Comparison of ENCODE assay signal across 9 cellular contexts in the genomic region with DNA sequence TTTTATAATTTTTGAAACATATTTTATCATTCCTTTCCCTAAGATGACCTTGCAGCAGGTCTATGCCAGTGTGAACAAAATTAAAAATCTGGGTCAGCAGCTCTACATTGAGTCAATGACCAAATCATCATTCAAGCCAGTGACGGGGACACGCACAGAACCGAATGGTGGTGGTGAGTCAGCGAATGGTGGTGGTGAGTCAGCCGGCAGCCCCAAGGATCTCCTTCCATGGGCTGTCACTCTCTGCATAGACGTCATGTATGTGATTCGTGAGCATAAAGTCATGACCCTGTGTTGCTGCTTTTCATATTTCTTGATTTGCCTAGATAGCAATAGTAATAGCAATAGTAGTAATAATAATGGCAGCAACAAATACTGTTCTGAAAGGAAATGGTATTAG. TPM values are rescaled to one million over a fixed set of nuclear protein-coding genes. Genes with fewer than 3 reads are reported as not detected.
A peak's percentile ranks its signal among the peaks of the same experiment; 100 is the strongest.
DNase-seq lines count a peak whose midpoint lies in the region; ATAC-seq, FAIRE-seq and TF ChIP-seq lines count a peak whose summit lies in the region.
"Had no signal": no experiment of that assay in that cellular context is flagged by ENCODE, and none has a peak within 500 bp of the region (broad histone marks: within the 10 kb centered on the region; RNA-seq: fewer than 3 reads in every experiment).

No MANE protein-coding gene starts in this region.

- FAIRE-seq in keratinocyte (lab: Jason Lieb, UNC), result peak; percentile 48

- 3 to 5% methylated on average over 7 of the region's 7 CpGs for WGBS in GM23248 (ENCODE audit: low coverage in 1 of 2, low lambda C conversion rate in 2 of 2, missing lambda C conversion rate in 2 of 2), 2 experiments

- POLR2A ChIA-PET in A673 (lab: Charles Lee; ENCODE audit: low non-redundant PET), result no interaction called here
- POLR2A ChIA-PET in activated CD4-positive, alpha-beta memory T cell treated with anti-CD3 and anti-CD28 coated beads for 36 hours (lab: Charles Lee), result no interaction called here

- H2AFZ ChIP-seq in GM23248 (no peak overlapping the region), keratinocyte (ENCODE audit: control insufficient read depth, low read length) (no peak overlapping the region)

- H3K27ac ChIP-seq in A673 (ENCODE audit: low read depth, low read length, poor library complexity, severe bottlenecking) (no peak overlapping the region), GM23248 (no peak overlapping the region), keratinocyte (ENCODE audit: control insufficient read depth, insufficient read depth, low read length) (no peak overlapping the region), tibial artery (no peak overlapping the region)

- no peak for TF ChIP-seq CTCF in A673 (conservative IDR thresholded peaks at IDR 0.05; ENCODE audit: low read depth, low read length)
- TF ChIP-seq CTCF in keratinocyte (optimal IDR thresholded peaks at IDR 0.05 in 1 of 3, IDR thresholded peaks at IDR 0.05 in 1 of 3, conservative IDR thresholded peaks at IDR 0.05 in 1 of 3; ENCODE audit: extremely low read depth in 1 of 3, insufficient read depth in 2 of 3, low read length in 3 of 3), result no peak
- no peak for TF ChIP-seq CTCF in tibial artery (IDR thresholded peaks at IDR 0.05)

- BruUV-seq in A673 (replicated peaks; lab: Mats Ljungman, UMichigan), result no TSS peak

- H3K27me3 Mint-ChIP-seq in activated CD4-positive, alpha-beta memory T cell treated with anti-CD3 and anti-CD28 coated beads for 36 hours, result no peaks in the 10 kb centered on the region

- peaks cover 16% of the 10 kb centered on the region for H3K9me3 Mint-ChIP-seq in activated CD4-positive, alpha-beta memory T cell treated with anti-CD3 and anti-CD28 coated beads for 36 hours

- intact Hi-C loops in A673 (cut with micrococcal nuclease; ENCODE audit: unreplicated experiment), result no loop called here
- intact Hi-C loops in activated CD4-positive, alpha-beta memory T cell treated with anti-CD3 and anti-CD28 coated beads for 36 hours (cut with micrococcal nuclease), result loop anchor here (5.0 kb wide), 1 partner anchor 92 kb away; no protein-coding TSS in a partner anchor
- intact Hi-C loops in tibial artery (cut with DNase I; ENCODE audit: low total_unique reads), result no loop called here

- no peak overlapping the region for H3K9ac ChIP-seq in GM23248
- no peak overlapping the region for H3K9ac ChIP-seq in keratinocyte (ENCODE audit: control insufficient read depth, extremely low read depth, insufficient read depth, low read length)

- DNase-seq in A673 (ENCODE audit: low spot score) (peak; percentile 29), GM23248 (peak; percentile 96), keratinocyte (ENCODE audit: low read depth, low spot score) (peak; percentile 36), tibial artery (no peak), NCI-H82 (lab: John Stamatoyannopoulos, UW) (no peak)
- DNase-seq in activated CD4-positive, alpha-beta memory T cell treated with anti-CD3 and anti-CD28 coated beads for 36 hours, result peak; percentile 63
- DNase-seq: glutamatergic neuron had no signal

- H3K79me2 ChIP-seq in GM23248 (ENCODE audit: insufficient read depth), result no peaks in the 10 kb centered on the region
- no peaks in the 10 kb centered on the region for H3K79me2 ChIP-seq in keratinocyte (ENCODE audit: control insufficient read depth, insufficient read depth, low read length)

- H3K4me3 ChIP-seq in A673 (ENCODE audit: low read depth, low read length, poor library complexity, severe bottlenecking) (no peak overlapping the region), GM23248 (no peak overlapping the region), keratinocyte (ENCODE audit: control insufficient read depth in 2 of 3, extremely low read depth in 1 of 3, insufficient read depth in 2 of 3, low read depth in 1 of 3, low read length in 3 of 3) (no peak overlapping the region), tibial artery (no peak overlapping the region)

- no peaks in the 10 kb centered on the region for H3K9me2 ChIP-seq in GM23248 (ENCODE audit: insufficient read depth)

- H3K4me2 ChIP-seq in GM23248 (ENCODE audit: unreplicated experiment) (no peak overlapping the region), keratinocyte (ENCODE audit: control insufficient read depth, extremely low read depth, insufficient read depth, low read depth, low read length) (no peak overlapping the region)

- H3F3A ChIP-seq in GM23248 (ENCODE audit: insufficient read depth), result 0 out of 2 replicates have a peak, but pooled peaks cover 5% of the 10 kb centered on the region

- H3K4me1 Mint-ChIP-seq in activated CD4-positive, alpha-beta memory T cell treated with anti-CD3 and anti-CD28 coated beads for 36 hours (ENCODE audit: low read depth), result no peaks in the 10 kb centered on the region

- no peaks in the 10 kb centered on the region for H4K20me1 ChIP-seq in GM23248 (ENCODE audit: insufficient read depth)
- H4K20me1 ChIP-seq in keratinocyte (ENCODE audit: control insufficient read depth, extremely low read depth, insufficient read depth, low read length), result no peaks in the 10 kb centered on the region

- H3K4me1 ChIP-seq in A673 (ENCODE audit: insufficient read depth, low read length, poor library complexity, severe bottlenecking), result no peaks in the 10 kb centered on the region
- H3K4me1 ChIP-seq in GM23248 (ENCODE audit: insufficient read depth), result 0 out of 2 replicates have a peak, but pooled peaks cover 7% of the 10 kb centered on the region
- H3K4me1 ChIP-seq in keratinocyte (ENCODE audit: control insufficient read depth, extremely low read depth, insufficient read depth, low read length), result peaks cover 5% of the 10 kb centered on the region
- H3K4me1 ChIP-seq in tibial artery, result no peaks in the 10 kb centered on the region

- H3K9me3 ChIP-seq in A673 (ENCODE audit: low read depth, low read length, poor library complexity, severe bottlenecking), result peaks cover 18% of the 10 kb centered on the region
- H3K9me3 ChIP-seq in GM23248 (ENCODE audit: low read depth), result no peaks in the 10 kb centered on the region
- peaks cover 2% of the 10 kb centered on the region for H3K9me3 ChIP-seq in keratinocyte (ENCODE audit: control insufficient read depth, low read depth, low read length)
- peaks cover 0 to 9% (median 0%) of the 10 kb centered on the region in 3 donors for H3K9me3 ChIP-seq in tibial artery

- dilution Hi-C loops in keratinocyte (cut with MboI; ENCODE audit: extremely low pct_ligation_motif_present, low sequenced_read_pairs), result no loop called here

- no peak overlapping the region for H3K4me3 Mint-ChIP-seq in activated CD4-positive, alpha-beta memory T cell treated with anti-CD3 and anti-CD28 coated beads for 36 hours

- CTCF ChIA-PET in A673 (lab: Charles Lee), result no interaction called here
- CTCF ChIA-PET in activated CD4-positive, alpha-beta memory T cell treated with anti-CD3 and anti-CD28 coated beads for 36 hours (lab: Charles Lee), result interaction anchor here (1.1 kb wide), 1 partner anchor 33 kb away, joined by 3 read pairs; no protein-coding TSS in a partner anchor

- no peak overlapping the region for H3K27ac Mint-ChIP-seq in activated CD4-positive, alpha-beta memory T cell treated with anti-CD3 and anti-CD28 coated beads for 36 hours

- in situ Hi-C loops in GM23248 (cut with MboI), result no loop called here

- no peaks in the 10 kb centered on the region for H3K27me3 ChIP-seq in A673 (replicated peaks; ENCODE audit: insufficient read depth, low read depth, low read length, poor library complexity)
- H3K27me3 ChIP-seq in GM23248 (replicated peaks; ENCODE audit: insufficient read depth), result no peaks in the 10 kb centered on the region
- no peaks in the 10 kb centered on the region for H3K27me3 ChIP-seq in keratinocyte (ENCODE audit: control insufficient read depth, extremely low read depth, insufficient read depth, low read length)
- H3K27me3 ChIP-seq in tibial artery, result no peaks in the 10 kb centered on the region

- no peaks in the 10 kb centered on the region for H3K9me1 ChIP-seq in keratinocyte (ENCODE audit: control insufficient read depth, extremely low read depth, insufficient read depth, low read length)

- peaks cover 31% of the 10 kb centered on the region for H3K36me3 Mint-ChIP-seq in activated CD4-positive, alpha-beta memory T cell treated with anti-CD3 and anti-CD28 coated beads for 36 hours

- H3K36me3 ChIP-seq in A673 (ENCODE audit: insufficient read depth, low read length, poor library complexity, severe bottlenecking) (no peaks in the 10 kb centered on the region), GM23248 (ENCODE audit: low read depth) (peaks cover 13% of the 10 kb centered on the region; the same call in 1 of the 2 replicates), keratinocyte (ENCODE audit: control insufficient read depth in 2 of 2, extremely low read depth in 1 of 2, insufficient read depth in 2 of 2, low read length in 2 of 2) (peaks cover 7 to 10% of the 10 kb centered on the region in 2 experiments), tibial artery (peaks cover 71 to 78% (median 75%) of the 10 kb centered on the region in 3 donors)

- no peak for ATAC-seq in HG02678 (IDR thresholded peaks at IDR 0.05; ENCODE audit: unreplicated experiment)
- ATAC-seq in GM18519 (IDR thresholded peaks at IDR 0.05; ENCODE audit: low FRiP score, unreplicated experiment), result no peak

RNA-seq across cellular contexts. Expression of a gene that starts 26.3 kb away (rescaled TPM):
- 4.1 and 7.5 TPM in 2 replicates for total RNA-seq in A673 (2021)
- 1.1 and 2.8 TPM in 2 replicates for total RNA-seq in GM23248 (2014; rRNA removed; shearing (Covaris generic))
- 1.4 and 2.4 TPM in 2 replicates for polyA plus RNA-seq in GM23248 (2016; fragmentation: Nextera tagmentation; extraction: Ambion mirVana)
- total RNA-seq in activated CD4-positive, alpha-beta memory T cell treated with anti-CD3 and anti-CD28 coated beads for 36 hours, result 1 to 10 TPM; 2.3 to 2.9 TPM
- 3.9 to 7.2 TPM (median 7.0 TPM) in 3 replicates for polyA plus RNA-seq in keratinocyte
- polyA plus RNA-seq in keratinocyte (2011; ENCODE audit: low read depth), result 2.5 TPM
- polyA plus RNA-seq in keratinocyte (2011; cell fraction: cytosol; rRNA removed), result 3.5 and 3.6 TPM in 2 replicates
- polyA plus RNA-seq in keratinocyte (2011; cell fraction: nucleus; rRNA removed), result 6.5 and 9.1 TPM in 2 replicates
- polyA plus RNA-seq in keratinocyte (2012; ENCODE audit: low replicate concordance), result 2.7 and 4.3 TPM in 2 replicates
- polyA minus RNA-seq in keratinocyte, result 7.0 to 10.0 TPM (median 9.5 TPM) in 3 replicates
- 3.3 TPM for polyA minus RNA-seq in keratinocyte (2011; cell fraction: cytosol; rRNA and poly(A)+ RNA removed)
- 5.7 and 11.4 TPM in 2 replicates for polyA minus RNA-seq in keratinocyte (2011; cell fraction: nucleus; rRNA and poly(A)+ RNA removed)

RNA-seq across cellular contexts. Expression of a gene that starts 39.3 kb away (rescaled TPM):
- 65.2 and 76.2 TPM in 2 replicates for total RNA-seq in A673 (2021)
- 195 and 835 TPM in 2 replicates for total RNA-seq in GM23248 (2014; rRNA removed; shearing (Covaris generic))
- polyA plus RNA-seq in GM23248 (2016; fragmentation: Nextera tagmentation; extraction: Ambion mirVana) (166 and 173 TPM in 2 replicates), keratinocyte (169 to 219 TPM (median 200 TPM) in 3 replicates)
- total RNA-seq in activated CD4-positive, alpha-beta memory T cell treated with anti-CD3 and anti-CD28 coated beads for 36 hours, result 10 to 100 TPM; 19.9 to 21.8 TPM
- polyA plus RNA-seq in keratinocyte (2011; ENCODE audit: low read depth), result 138 TPM
- polyA plus RNA-seq in keratinocyte (2011; cell fraction: cytosol; rRNA removed), result 213 and 354 TPM in 2 replicates
- polyA plus RNA-seq in keratinocyte (2011; cell fraction: nucleus; rRNA removed), result 100 and 107 TPM in 2 replicates
- 103 and 124 TPM in 2 replicates for polyA plus RNA-seq in keratinocyte (2012; ENCODE audit: low replicate concordance)
- 52.5 to 123 TPM (median 122 TPM) in 3 replicates for polyA minus RNA-seq in keratinocyte
- polyA minus RNA-seq in keratinocyte (2011; cell fraction: cytosol; rRNA and poly(A)+ RNA removed), result 114 TPM
- polyA minus RNA-seq in keratinocyte (2011; cell fraction: nucleus; rRNA and poly(A)+ RNA removed), result 35.0 and 70.7 TPM in 2 replicates

RNA-seq across cellular contexts. Expression of a gene that starts 42.5 kb away (rescaled TPM):
- 13.8 and 31.0 TPM in 2 replicates for total RNA-seq in A673 (2021)
- total RNA-seq in GM23248 (2014; rRNA removed; shearing (Covaris generic)), result not detected in 2 replicates
- polyA plus RNA-seq in GM23248 (2016; fragmentation: Nextera tagmentation; extraction: Ambion mirVana), result not detected in 2 replicates
- total RNA-seq in activated CD4-positive, alpha-beta memory T cell treated with anti-CD3 and anti-CD28 coated beads for 36 hours, result not detected
- polyA plus RNA-seq in keratinocyte, result not detected in 3 replicates
- polyA plus RNA-seq in keratinocyte (2011; ENCODE audit: low read depth), result not detected
- not detected in 2 replicates for polyA plus RNA-seq in keratinocyte (2011; cell fraction: cytosol; rRNA removed)
- not detected in 2 replicates for polyA plus RNA-seq in keratinocyte (2011; cell fraction: nucleus; rRNA removed)
- polyA plus RNA-seq in keratinocyte (2012; ENCODE audit: low replicate concordance), result not detected in 2 replicates
- not detected in 3 replicates for polyA minus RNA-seq in keratinocyte
- not detected for polyA minus RNA-seq in keratinocyte (2011; cell fraction: cytosol; rRNA and poly(A)+ RNA removed)
- not detected in 2 replicates for polyA minus RNA-seq in keratinocyte (2011; cell fraction: nucleus; rRNA and poly(A)+ RNA removed)

Comparison
In these comparisons a context has a peak if more than half of its experiments do, and no peak if none do; other contexts are left out.
1. DNase-seq: peak in A673 (single experiment), GM23248 (single experiment), activated CD4-positive, alpha-beta memory T cell treated with anti-CD3 and anti-CD28 coated beads for 36 hours (single experiment) and keratinocyte (single experiment); none in tibial artery (0 of 2) and NCI-H82 (single experiment).
2. RNA of a gene that starts 42.5 kb away (total RNA-seq): 13.8 to 31.0 TPM in A673; not detected in activated CD4-positive, alpha-beta memory T cell treated with anti-CD3 and anti-CD28 coated beads for 36 hours and not detected in GM23248; every median in the first group is over 10 times any median in the second.